ENCODE assay signal across 12 cellular contexts in genomic region chr11:134536219-134536618, GRCh38.
"Had no signal": no experiment of that assay in that cellular context is flagged by ENCODE, and none has a peak within 500 bp of the region (broad histone marks: within the 10 kb centered on the region; RNA-seq: fewer than 3 reads in every experiment).

No MANE protein-coding gene starts in this region.

- H3K9me3 Mint-ChIP-seq: activated naive CD8-positive, alpha-beta T cell treated with anti-CD3 and anti-CD28 coated beads, Interleukin-2, amount 50 U/mL, for 24 hours; natural killer cell treated with Interleukin-12 subunit alpha and Interleukin-12 subunit beta and Interleukin-15 and Interleukin-18, amount 100 ng/mL, for 72 hours had no signal

- DNase-seq: activated CD4-positive, alpha-beta T cell treated with anti-CD3 and anti-CD28 coated beads, Interleukin-2, amount 50 U/mL, for 4 hours; activated CD4-positive, CD25-positive, alpha-beta regulatory T cell treated with anti-CD3 and anti-CD28 coated beads, Interleukin-2, amount 50 U/mL, for 72 hours; activated gamma-delta T cell; activated naive CD8-positive, alpha-beta T cell treated with anti-CD3 and anti-CD28 coated beads, Interleukin-2, amount 50 U/mL, for 24 hours; mammary epithelial cell; mucosa of descending colon; stimulated activated CD4-positive, alpha-beta T cell treated with anti-CD3 and anti-CD28 coated beads, Interleukin-4, amount 100 ng/mL, for 24 hours had no signal

- H3K9me3 ChIP-seq: esophagus muscularis mucosa, mucosa of descending colon, tibial nerve had no signal

- H3K4me1 ChIP-seq: tibial nerve had no signal

- H3K4me1 Mint-ChIP-seq: activated naive CD8-positive, alpha-beta T cell treated with anti-CD3 and anti-CD28 coated beads, Interleukin-2, amount 50 U/mL, for 24 hours had no signal

- ATAC-seq: activated naive CD8-positive, alpha-beta T cell treated with anti-CD3 and anti-CD28 coated beads, Interleukin-2, amount 50 U/mL, for 24 hours; left lobe of liver; mucosa of descending colon had no signal

- H3K4me3 Mint-ChIP-seq: activated naive CD8-positive, alpha-beta T cell treated with anti-CD3 and anti-CD28 coated beads, Interleukin-2, amount 50 U/mL, for 24 hours; natural killer cell treated with Interleukin-12 subunit alpha and Interleukin-12 subunit beta and Interleukin-15 and Interleukin-18, amount 100 ng/mL, for 72 hours had no signal

- FAIRE-seq: astrocyte had no signal

- H3K27ac ChIP-seq: esophagus muscularis mucosa, tibial nerve had no signal

- H3K27ac Mint-ChIP-seq: activated naive CD8-positive, alpha-beta T cell treated with anti-CD3 and anti-CD28 coated beads, Interleukin-2, amount 50 U/mL, for 24 hours; natural killer cell treated with Interleukin-12 subunit alpha and Interleukin-12 subunit beta and Interleukin-15 and Interleukin-18, amount 100 ng/mL, for 72 hours had no signal

- H3K36me3 ChIP-seq: esophagus muscularis mucosa, tibial nerve had no signal

- H3K4me3 ChIP-seq: esophagus muscularis mucosa, mucosa of descending colon, tibial nerve had no signal

- H3K36me3 Mint-ChIP-seq: natural killer cell treated with Interleukin-12 subunit alpha and Interleukin-12 subunit beta and Interleukin-15 and Interleukin-18, amount 100 ng/mL, for 72 hours had no signal
